Comparison of ENCODE assay signal across 8 cellular contexts in genomic region chr7:156764016-156764669, GRCh38.
DNase-seq lines count a peak whose midpoint lies in the region; ATAC-seq and TF ChIP-seq lines count a peak whose summit lies in the region.

No MANE protein-coding gene starts in this region.

- WGBS in right lobe of liver (ENCODE audit: insufficient coverage, low coverage, low lambda C conversion rate, missing lambda C conversion rate) = 27% methylated on average over 8 of the region's 8 CpGs

- DNase-seq in activated naive CD4-positive, alpha-beta T cell treated with anti-CD3 and anti-CD28 coated beads for 36 hours = peak; percentile 34
- DNase-seq in activated naive CD4-positive, alpha-beta T cell treated with anti-CD3 and anti-CD28 coated beads, Interleukin-2, amount 50 U/mL, for 72 hours (ENCODE audit: low spot score in 2 of 2) = no peak
- peak; percentile 95 for DNase-seq in NCI-H69 (lab: John Stamatoyannopoulos, UW)
- peak; percentile 90 for DNase-seq in choroid plexus epithelial cell (ENCODE audit: low read depth)
- DNase-seq in right lobe of liver = peak; percentile 80 to 83 (median 83)
- DNase-seq in vagina (ENCODE audit: extremely low spot score in 2 of 2) = no peak
- DNase-seq in T-helper 17 cell = no peak

- CTCF ChIA-PET in activated naive CD4-positive, alpha-beta T cell treated with anti-CD3 and anti-CD28 coated beads for 36 hours (lab: Charles Lee) = no interaction called here

- no peaks in the 10 kb centered on the region for H3K9me3 ChIP-seq in right lobe of liver
- H3K9me3 ChIP-seq in vagina = no peaks in the 10 kb centered on the region
- no peaks in the 10 kb centered on the region for H3K9me3 ChIP-seq in T-helper 17 cell (ENCODE audit: control insufficient read depth, low read length, poor library complexity, severe bottlenecking)

- no peak overlapping the region for H3K27ac Mint-ChIP-seq in activated naive CD4-positive, alpha-beta T cell treated with anti-CD3 and anti-CD28 coated beads for 36 hours
- H3K27ac Mint-ChIP-seq in activated naive CD4-positive, alpha-beta T cell treated with anti-CD3 and anti-CD28 coated beads, Interleukin-2, amount 50 U/mL, for 72 hours = no peak overlapping the region
- H3K27ac Mint-ChIP-seq in T-helper 17 cell = no peak overlapping the region

- no peaks in the 10 kb centered on the region for H3K36me3 ChIP-seq in right lobe of liver
- peaks cover 0 to 5% of the 10 kb centered on the region in 2 donors for H3K36me3 ChIP-seq in vagina

- peaks cover 3% of the 10 kb centered on the region for H3K4me1 Mint-ChIP-seq in activated naive CD4-positive, alpha-beta T cell treated with anti-CD3 and anti-CD28 coated beads for 36 hours (ENCODE audit: low read depth)
- peaks cover 2% of the 10 kb centered on the region for H3K4me1 Mint-ChIP-seq in T-helper 17 cell

- H3K36me3 Mint-ChIP-seq in activated naive CD4-positive, alpha-beta T cell treated with anti-CD3 and anti-CD28 coated beads for 36 hours (ENCODE audit: low read depth) = peaks cover 24% of the 10 kb centered on the region
- H3K36me3 Mint-ChIP-seq in activated naive CD4-positive, alpha-beta T cell treated with anti-CD3 and anti-CD28 coated beads, Interleukin-2, amount 50 U/mL, for 72 hours = peaks cover 20 to 26% of the 10 kb centered on the region in 2 donors
- H3K36me3 Mint-ChIP-seq in T-helper 17 cell (ENCODE audit: low read depth) = peaks cover 12% of the 10 kb centered on the region

- H3K4me1 ChIP-seq in right lobe of liver (no peaks in the 10 kb centered on the region), vagina (no peaks in the 10 kb centered on the region)

- no peak for ATAC-seq in activated naive CD4-positive, alpha-beta T cell treated with anti-CD3 and anti-CD28 coated beads, Interleukin-2, amount 50 U/mL, for 72 hours
- ATAC-seq in right lobe of liver = peak; percentile 100
- no peak for ATAC-seq in T-helper 17 cell
- ATAC-seq in HG02623 (IDR thresholded peaks at IDR 0.05; ENCODE audit: unreplicated experiment) = no peak

- H3K4me3 Mint-ChIP-seq in activated naive CD4-positive, alpha-beta T cell treated with anti-CD3 and anti-CD28 coated beads for 36 hours = no peak overlapping the region
- H3K4me3 Mint-ChIP-seq in T-helper 17 cell = no peak overlapping the region

- H3K27me3 Mint-ChIP-seq in activated naive CD4-positive, alpha-beta T cell treated with anti-CD3 and anti-CD28 coated beads for 36 hours (ENCODE audit: low read depth) = no peaks in the 10 kb centered on the region
- H3K27me3 Mint-ChIP-seq in T-helper 17 cell = no peaks in the 10 kb centered on the region

- intact Hi-C loops in activated naive CD4-positive, alpha-beta T cell treated with anti-CD3 and anti-CD28 coated beads for 36 hours (cut with micrococcal nuclease) = no loop called here
- intact Hi-C loops in right lobe of liver (cut with DNase I) = no loop called here
- intact Hi-C loops in vagina (cut with DNase I) = no loop called here

- TF ChIP-seq POLR2A in right lobe of liver (IDR thresholded peaks at IDR 0.05) = no peak
- TF ChIP-seq POLR2A in vagina (IDR thresholded peaks at IDR 0.05) = no peak

- no peak overlapping the region for H3K4me3 ChIP-seq in choroid plexus epithelial cell (ENCODE audit: low read depth, low read length)
- H3K4me3 ChIP-seq in right lobe of liver = no peak overlapping the region
- H3K4me3 ChIP-seq in vagina = no peak overlapping the region

- H3K27me3 ChIP-seq in right lobe of liver (no peaks in the 10 kb centered on the region), vagina (no peaks in the 10 kb centered on the region)

- H3K9me3 Mint-ChIP-seq in activated naive CD4-positive, alpha-beta T cell treated with anti-CD3 and anti-CD28 coated beads for 36 hours = no peaks in the 10 kb centered on the region
- H3K9me3 Mint-ChIP-seq in activated naive CD4-positive, alpha-beta T cell treated with anti-CD3 and anti-CD28 coated beads, Interleukin-2, amount 50 U/mL, for 72 hours = peaks cover 7 to 12% of the 10 kb centered on the region in 2 donors

- TF ChIP-seq CTCF in choroid plexus epithelial cell (conservative IDR thresholded peaks at IDR 0.05; ENCODE audit: low read depth, low read length) (peak; percentile 95), right lobe of liver (IDR thresholded peaks at IDR 0.05) (peak; percentile 69 to 83 (median 73)), vagina (IDR thresholded peaks at IDR 0.05) (peak in 2 of 3 experiments; percentile 34 to 43)

- H3K27ac ChIP-seq in right lobe of liver = no peak overlapping the region
- H3K27ac ChIP-seq in vagina = no peak overlapping the region

Comparison
In these comparisons a context has a peak if more than half of its experiments do, and no peak if none do; other contexts are left out.
1. DNase-seq: peak in activated naive CD4-positive, alpha-beta T cell treated with anti-CD3 and anti-CD28 coated beads for 36 hours (single experiment), NCI-H69 (single experiment), choroid plexus epithelial cell (single experiment) and right lobe of liver (3 of 3); none in activated naive CD4-positive, alpha-beta T cell treated with anti-CD3 and anti-CD28 coated beads, Interleukin-2, amount 50 U/mL, for 72 hours (0 of 2), vagina (0 of 2) and T-helper 17 cell (0 of 3).
2. ATAC-seq: peak in right lobe of liver (4 of 4); none in activated naive CD4-positive, alpha-beta T cell treated with anti-CD3 and anti-CD28 coated beads, Interleukin-2, amount 50 U/mL, for 72 hours (0 of 2), T-helper 17 cell (single experiment) and HG02623 (single experiment).
3. CTCF ChIP-seq: peak in every context shown above with its lines; median percentile 95 in choroid plexus epithelial cell; 73 in right lobe of liver; 38 in vagina.